In genomic region chr14:34093878-34094277, GRCh38 we compare ENCODE assay signal across 19 cellular contexts.
DNase-seq lines count a peak whose midpoint lies in the region; ATAC-seq and TF ChIP-seq lines count a peak whose summit lies in the region.
"Had no signal": no experiment of that assay in that cellular context is flagged by ENCODE, and none has a peak within 500 bp of the region (broad histone marks: within the 10 kb centered on the region; RNA-seq: fewer than 3 reads in every experiment).

No MANE protein-coding gene starts in this region.

- peaks cover 8% of the 10 kb centered on the region for H3K9me3 Mint-ChIP-seq in activated CD4-positive, alpha-beta T cell treated with anti-CD3 and anti-CD28 coated beads, Interleukin-2, amount 10 ng/mL, durations not matched to agents 7 days and 5 days
- H3K9me3 Mint-ChIP-seq in activated naive CD4-positive, alpha-beta T cell treated with anti-CD3 and anti-CD28 coated beads, Interleukin-2, amount 10 ng/mL, durations not matched to agents 7 days and 5 days, result no peaks in the 10 kb centered on the region

- no peak overlapping the region for H3K27ac ChIP-seq in DND-41 (ENCODE audit: low read length)
- no peak overlapping the region for H3K27ac ChIP-seq in smooth muscle cell (ENCODE audit: low read depth)
- H3K27ac ChIP-seq: HL-60 had no signal

- no peak overlapping the region for H3K4me3 Mint-ChIP-seq in activated CD4-positive, alpha-beta T cell treated with anti-CD3 and anti-CD28 coated beads, Interleukin-2, amount 10 ng/mL, durations not matched to agents 7 days and 5 days
- H3K4me3 Mint-ChIP-seq in T-helper 17 cell, result no peak overlapping the region
- H3K4me3 Mint-ChIP-seq in activated naive CD4-positive, alpha-beta T cell treated with anti-CD3 and anti-CD28 coated beads, Interleukin-2, amount 10 ng/mL, durations not matched to agents 7 days and 5 days, result no peak overlapping the region
- H3K4me3 Mint-ChIP-seq: B cell had no signal

- DNase-seq in activated CD4-positive, alpha-beta T cell treated with anti-CD3 and anti-CD28 coated beads, Interleukin-2, amount 10 ng/mL, durations not matched to agents 7 days and 5 days, result peak; percentile 22
- DNase-seq in activated CD4-positive, alpha-beta T cell treated with anti-CD3 and anti-CD28 coated beads, Interleukin-2, amount 50 U/mL, for 1 hour, result no peak
- DNase-seq in DND-41, result peak; percentile 50
- no peak for DNase-seq in T-helper 17 cell
- DNase-seq in smooth muscle cell (lab: John Stamatoyannopoulos, UW; ENCODE audit: unreplicated experiment), result no peak
- DNase-seq in head of caudate nucleus, result no peak
- no peak for DNase-seq in activated naive CD4-positive, alpha-beta T cell treated with anti-CD3 and anti-CD28 coated beads, Interleukin-2, amount 10 ng/mL, durations not matched to agents 7 days and 5 days
- DNase-seq: DMS 273 treated with DMSO at 0.1 percent for 48 hours, IMR-90, Karpas-422, MG63, NCI-H1048, NCI-H1436 treated with DMSO at 0.1 percent for 48 hours, NCI-H2029, NCI-H748 treated with DMSO at 0.1 percent for 48 hours, OCI-M1, Right ventricle myocardium superior had no signal

- POLR2A ChIA-PET in activated CD4-positive, alpha-beta T cell treated with anti-CD3 and anti-CD28 coated beads, Interleukin-2, amount 10 ng/mL, durations not matched to agents 7 days and 5 days (lab: Charles Lee), result no interaction called here

- H3K27me3 Mint-ChIP-seq in activated CD4-positive, alpha-beta T cell treated with anti-CD3 and anti-CD28 coated beads, Interleukin-2, amount 10 ng/mL, durations not matched to agents 7 days and 5 days, result peaks cover 20% of the 10 kb centered on the region
- H3K27me3 Mint-ChIP-seq in T-helper 17 cell, result no peaks in the 10 kb centered on the region
- H3K27me3 Mint-ChIP-seq in activated naive CD4-positive, alpha-beta T cell treated with anti-CD3 and anti-CD28 coated beads, Interleukin-2, amount 10 ng/mL, durations not matched to agents 7 days and 5 days, result peaks cover 28% of the 10 kb centered on the region
- H3K27me3 Mint-ChIP-seq: B cell had no signal

- H3F3A ChIP-seq in smooth muscle cell (ENCODE audit: low read depth), result no peaks in the 10 kb centered on the region

- no peak overlapping the region for H2AFZ ChIP-seq in DND-41 (ENCODE audit: low read depth, low read length)
- no peak overlapping the region for H2AFZ ChIP-seq in smooth muscle cell (ENCODE audit: low read depth)

- H3K4me3 ChIP-seq in DND-41 (ENCODE audit: low read depth in 1 of 2, low read length in 2 of 2), result no peak overlapping the region
- no peak overlapping the region for H3K4me3 ChIP-seq in smooth muscle cell
- H3K4me3 ChIP-seq: MG63 had no signal

- H3K79me2 ChIP-seq in DND-41 (ENCODE audit: insufficient read depth, low read length), result no peaks in the 10 kb centered on the region
- H3K79me2 ChIP-seq in smooth muscle cell (ENCODE audit: low read depth), result no peaks in the 10 kb centered on the region

- H3K9me3 ChIP-seq in DND-41 (ENCODE audit: insufficient read depth, low read length, severe bottlenecking), result no peaks in the 10 kb centered on the region
- no peaks in the 10 kb centered on the region for H3K9me3 ChIP-seq in T-helper 17 cell (ENCODE audit: control insufficient read depth, low read length, poor library complexity, severe bottlenecking)
- H3K9me3 ChIP-seq in smooth muscle cell (replicated peaks; ENCODE audit: low read depth), result no peaks in the 10 kb centered on the region
- H3K9me3 ChIP-seq: MG63 had no signal

- H3K4me1 ChIP-seq in DND-41 (ENCODE audit: insufficient read depth, low read length) (peaks cover 28% of the 10 kb centered on the region), smooth muscle cell (ENCODE audit: low read depth) (peaks cover 8% of the 10 kb centered on the region)

- TF ChIP-seq CTCF in DND-41 (IDR thresholded peaks at IDR 0.05; ENCODE audit: borderline replicate concordance, extremely low read depth, low read length, poor library complexity, severe bottlenecking) (no peak), smooth muscle cell (IDR thresholded peaks at IDR 0.05; ENCODE audit: borderline replicate concordance, insufficient read depth, poor library complexity, severe bottlenecking) (no peak)

- H3K4me1 Mint-ChIP-seq in activated CD4-positive, alpha-beta T cell treated with anti-CD3 and anti-CD28 coated beads, Interleukin-2, amount 10 ng/mL, durations not matched to agents 7 days and 5 days, result peaks cover 52% of the 10 kb centered on the region
- H3K4me1 Mint-ChIP-seq in T-helper 17 cell, result peaks cover 22% of the 10 kb centered on the region
- peaks cover 40% of the 10 kb centered on the region for H3K4me1 Mint-ChIP-seq in activated naive CD4-positive, alpha-beta T cell treated with anti-CD3 and anti-CD28 coated beads, Interleukin-2, amount 10 ng/mL, durations not matched to agents 7 days and 5 days
- H3K4me1 Mint-ChIP-seq: B cell had no signal

- no peaks in the 10 kb centered on the region for H4K20me1 ChIP-seq in DND-41 (ENCODE audit: insufficient read depth, low read length)
- no peaks in the 10 kb centered on the region for H4K20me1 ChIP-seq in smooth muscle cell (ENCODE audit: low read depth)

- no peaks in the 10 kb centered on the region for H3K36me3 ChIP-seq in DND-41 (ENCODE audit: insufficient read depth, low read length)
- no peaks in the 10 kb centered on the region for H3K36me3 ChIP-seq in smooth muscle cell (ENCODE audit: low read depth)
- H3K36me3 ChIP-seq: MG63 had no signal

- H3K4me2 ChIP-seq in DND-41 (ENCODE audit: insufficient read depth, low read length), result peak overlapping the region; percentile 48; the same call in 1 of the 2 replicates
- H3K4me2 ChIP-seq in smooth muscle cell, result peak overlapping the region; percentile 28

- H3K27ac Mint-ChIP-seq in activated CD4-positive, alpha-beta T cell treated with anti-CD3 and anti-CD28 coated beads, Interleukin-2, amount 10 ng/mL, durations not matched to agents 7 days and 5 days, result peak overlapping the region; percentile 57
- peak overlapping the region; percentile 46 for H3K27ac Mint-ChIP-seq in T-helper 17 cell
- no peak overlapping the region for H3K27ac Mint-ChIP-seq in activated naive CD4-positive, alpha-beta T cell treated with anti-CD3 and anti-CD28 coated beads, Interleukin-2, amount 10 ng/mL, durations not matched to agents 7 days and 5 days
- H3K27ac Mint-ChIP-seq: B cell had no signal

- peaks cover 15% of the 10 kb centered on the region for H3K36me3 Mint-ChIP-seq in activated CD4-positive, alpha-beta T cell treated with anti-CD3 and anti-CD28 coated beads, Interleukin-2, amount 10 ng/mL, durations not matched to agents 7 days and 5 days (ENCODE audit: low read depth)
- H3K36me3 Mint-ChIP-seq in T-helper 17 cell (ENCODE audit: low read depth), result no peaks in the 10 kb centered on the region
- H3K36me3 Mint-ChIP-seq in activated naive CD4-positive, alpha-beta T cell treated with anti-CD3 and anti-CD28 coated beads, Interleukin-2, amount 10 ng/mL, durations not matched to agents 7 days and 5 days, result peaks cover 3% of the 10 kb centered on the region

- H3K27me3 ChIP-seq in DND-41 (ENCODE audit: insufficient read depth, low read length, poor library complexity) (no peaks in the 10 kb centered on the region), smooth muscle cell (ENCODE audit: low read depth) (no peaks in the 10 kb centered on the region)
- H3K27me3 ChIP-seq: MG63 had no signal

- 57% methylated on average over 4 of the region's 4 CpGs for WGBS in smooth muscle cell (ENCODE audit: low lambda C conversion rate)

- H3K9ac ChIP-seq in DND-41 (ENCODE audit: low read depth, low read length) (no peak overlapping the region), smooth muscle cell (ENCODE audit: low read depth) (no peak overlapping the region)

- ATAC-seq in DND-41 (ENCODE audit: insufficient read depth, low read depth) (peak; percentile 85), T-helper 17 cell (peak; percentile 28)

- CTCF ChIA-PET in activated CD4-positive, alpha-beta T cell treated with anti-CD3 and anti-CD28 coated beads, Interleukin-2, amount 10 ng/mL, durations not matched to agents 7 days and 5 days (lab: Charles Lee), result interaction anchor here (1.2 to 1.3 kb wide), 2 partner anchors 10 to 95 kb away, joined by 3 read pairs; no protein-coding TSS in a partner anchor
- CTCF ChIA-PET in activated naive CD4-positive, alpha-beta T cell treated with anti-CD3 and anti-CD28 coated beads, Interleukin-2, amount 10 ng/mL, durations not matched to agents 7 days and 5 days (lab: Charles Lee), result interaction anchor here (0.8 to 5.9 kb wide), 2 partner anchors 55 to 246 kb away, joined by 3 to 76 read pairs; no protein-coding TSS in a partner anchor

- intact Hi-C loops in head of caudate nucleus (cut with DNase I), result loop anchor here (10.0 kb wide), 1 partner anchor 139 kb away; the partner anchor contains the start of gene EGLN3

Comparison
In these comparisons a context has a peak if more than half of its experiments do, and no peak if none do; other contexts are left out.
1. DNase-seq: peak in activated CD4-positive, alpha-beta T cell treated with anti-CD3 and anti-CD28 coated beads, Interleukin-2, amount 10 ng/mL, durations not matched to agents 7 days and 5 days (single experiment) and DND-41 (single experiment); none in activated CD4-positive, alpha-beta T cell treated with anti-CD3 and anti-CD28 coated beads, Interleukin-2, amount 50 U/mL, for 1 hour (single experiment), T-helper 17 cell (0 of 3), smooth muscle cell (single experiment), head of caudate nucleus (0 of 42) and activated naive CD4-positive, alpha-beta T cell treated with anti-CD3 and anti-CD28 coated beads, Interleukin-2, amount 10 ng/mL, durations not matched to agents 7 days and 5 days (single experiment).